27 cellular contexts compared by ENCODE assay signal in the genomic region with DNA sequence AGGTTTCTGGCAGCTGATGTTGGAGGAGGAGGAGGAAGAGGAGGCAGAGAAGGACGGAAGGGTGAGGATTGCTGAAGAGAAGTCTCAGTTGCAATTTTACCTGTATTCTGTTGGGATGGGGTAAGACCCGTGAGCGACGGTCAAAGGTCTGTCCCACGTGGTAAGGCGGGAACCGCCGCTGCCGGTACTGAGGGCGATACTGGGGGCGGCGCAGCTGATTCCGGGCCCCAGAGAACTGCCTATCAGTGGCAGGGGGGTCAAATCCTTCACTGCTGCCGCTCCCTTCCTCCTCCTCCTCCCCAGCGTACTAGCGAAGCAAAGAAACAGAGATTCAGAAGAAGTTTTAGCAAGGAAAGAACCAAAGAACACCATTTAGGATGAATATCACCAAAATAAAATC. TPM values are rescaled to one million over a fixed set of nuclear protein-coding genes. Genes with fewer than 3 reads are reported as not detected.
A peak's percentile ranks its signal among the peaks of the same experiment; 100 is the strongest.
DNase-seq lines count a peak whose midpoint lies in the region; ATAC-seq and TF ChIP-seq lines count a peak whose summit lies in the region.
"Had no signal": no experiment of that assay in that cellular context is flagged by ENCODE, and none has a peak within 500 bp of the region (broad histone marks: within the 10 kb centered on the region; RNA-seq: fewer than 3 reads in every experiment).

No MANE protein-coding gene starts in this region.

- peak overlapping the region; percentile 66 for H3K4me2 ChIP-seq in BLaER1
- H3K4me2 ChIP-seq: KMS-11, PC-9 had no signal

- 97% methylated on average over 16 of the region's 16 CpGs for WGBS in right cardiac atrium

- H4K20me1 ChIP-seq in BLaER1, result peaks cover 16% of the 10 kb centered on the region; the same call in 1 of the 2 replicates

- intact Hi-C loops in Right ventricle myocardium inferior (cut with DNase I) (no loop called here), right cardiac atrium (cut with DNase I) (no loop called here), gastrocnemius medialis (cut with DNase I; ENCODE audit: low total_unique reads) (no loop called here)

- ATAC-seq in Right ventricle myocardium inferior (no peak), right cardiac atrium (no peak), gastrocnemius medialis (no peak), GM21529 (IDR thresholded peaks at IDR 0.05; ENCODE audit: unreplicated experiment) (no peak)

- no peaks in the 10 kb centered on the region for H3K9me3 ChIP-seq in cardiac muscle cell (ENCODE audit: low read depth)
- no peaks in the 10 kb centered on the region for H3K9me3 ChIP-seq in BLaER1
- no peaks in the 10 kb centered on the region for H3K9me3 ChIP-seq in right cardiac atrium (ENCODE audit: control insufficient read depth, low read length)
- no peaks in the 10 kb centered on the region for H3K9me3 ChIP-seq in gastrocnemius medialis
- H3K9me3 ChIP-seq: HAP-1 had no signal

- no peak for TF ChIP-seq POLR2A in gastrocnemius medialis (IDR thresholded peaks at IDR 0.05)

- peak overlapping the region; percentile 36; the same call in 1 of the 2 replicates for H3K9ac ChIP-seq in BLaER1
- H3K9ac ChIP-seq: KMS-11 had no signal

- in situ Hi-C loops in gastrocnemius medialis (cut with MboI; ENCODE audit: low sequenced_read_pairs in 4 of 4), result loop anchor here in 3 of 4 donors (5.0 to 25.0 kb wide), 3 partner anchors 493 to 1077 kb away; a partner anchor contains a TSS

- no peak overlapping the region for H3K4me3 ChIP-seq in cardiac muscle cell
- H3K4me3 ChIP-seq in BLaER1, result 0 out of 2 replicates have a peak overlapping the region, but pooled peaks have one; percentile 1
- H3K4me3 ChIP-seq in right cardiac atrium (ENCODE audit: low read length), result no peak overlapping the region
- peak overlapping the region in 2 of 4 donors; percentile 31 to 99 for H3K4me3 ChIP-seq in gastrocnemius medialis
- H3K4me3 ChIP-seq: HAP-1, PC-9 had no signal

- H3K27ac ChIP-seq in cardiac muscle cell (peak overlapping the region; percentile 90), BLaER1 (peak overlapping the region; percentile 78), right cardiac atrium (ENCODE audit: low read length) (peak overlapping the region; percentile 5), gastrocnemius medialis (peak overlapping the region; percentile 97 to 100 (median 98))
- H3K27ac ChIP-seq: KMS-11, PC-9 had no signal

- H3K27me3 ChIP-seq in cardiac muscle cell, result no peaks in the 10 kb centered on the region
- no peaks in the 10 kb centered on the region for H3K27me3 ChIP-seq in BLaER1
- H3K27me3 ChIP-seq in right cardiac atrium (ENCODE audit: control insufficient read depth, insufficient read depth), result no peaks in the 10 kb centered on the region
- no peaks in the 10 kb centered on the region for H3K27me3 ChIP-seq in gastrocnemius medialis

- H3K4me1 ChIP-seq in cardiac muscle cell (ENCODE audit: low read depth), result peaks cover 13% of the 10 kb centered on the region
- H3K4me1 ChIP-seq in BLaER1, result peaks cover 32% of the 10 kb centered on the region
- no peaks in the 10 kb centered on the region for H3K4me1 ChIP-seq in right cardiac atrium (ENCODE audit: control insufficient read depth, insufficient read depth, low read length)
- H3K4me1 ChIP-seq in gastrocnemius medialis, result peaks cover 93 to 96% of the 10 kb centered on the region in 2 donors
- H3K4me1 ChIP-seq: HAP-1 had no signal

- H3K36me3 ChIP-seq in cardiac muscle cell (peaks cover 56% of the 10 kb centered on the region), BLaER1 (peaks cover 86% of the 10 kb centered on the region), gastrocnemius medialis (peaks cover 6 to 93% of the 10 kb centered on the region in 2 donors)

- DNase-seq in cardiac muscle cell (ENCODE audit: low read depth in 1 of 2, low spot score in 1 of 2), result no peak
- no peak for DNase-seq in Right ventricle myocardium inferior (ENCODE audit: missing footprints)
- peak in 1 of 3 donors; percentile 40 for DNase-seq in right cardiac atrium
- DNase-seq in gastrocnemius medialis, result no peak
- DNase-seq in NCI-H82 treated with DMSO at 0.1 percent for 48 hours (lab: John Stamatoyannopoulos, UW; ENCODE audit: unreplicated experiment), result no peak
- no peak for DNase-seq in middle frontal gyrus (ENCODE audit: extremely low spot score, low spot score)
- DNase-seq: 8988T; ACHN; CD4-positive, alpha-beta T cell; DMS53; GOT3; HFFc6; MM.1S; NCI-H1694; NCI-H2029 treated with DMSO at 0.1 percent for 48 hours; NCI-H446 treated with DMSO at 0.1 percent for 48 hours; NCI-H526; NCI-H82; PC-9; SHP77 had no signal

- TF ChIP-seq CTCF in cardiac muscle cell (IDR thresholded peaks at IDR 0.05; ENCODE audit: low read depth, low read length) (no peak), gastrocnemius medialis (IDR thresholded peaks at IDR 0.05 in 4 of 5, conservative IDR thresholded peaks at IDR 0.05 in 1 of 5) (no peak)

RNA-seq across cellular contexts. Expression of a gene that starts 13.3 kb away (rescaled TPM):
- total RNA-seq in cardiac muscle cell (142 and 173 TPM in 2 replicates), Right ventricle myocardium inferior (594 TPM), right cardiac atrium (100 to 1,000 TPM; 585 to 928 (median 744) TPM), gastrocnemius medialis (1,000 to 10,000 TPM; 3,451 to 6,393 (median 4,786) TPM)
- polyA plus RNA-seq in cardiac muscle cell (212 and 278 TPM in 2 replicates), right cardiac atrium (490 TPM)

RNA-seq across cellular contexts. Expression of a gene that starts 36.0 kb away (rescaled TPM):
- total RNA-seq in cardiac muscle cell (0.21 and 0.74 TPM in 2 replicates), Right ventricle myocardium inferior (not detected), right cardiac atrium (under 1 TPM in 1 of 4 donors, not detected in 3; 0.09 TPM), gastrocnemius medialis (under 1 TPM in 1 of 4 donors, not detected in 3; 0.12 TPM)
- polyA plus RNA-seq in cardiac muscle cell (0.65 and 2.3 TPM in 2 replicates), right cardiac atrium (0.02 TPM)
- total RNA-seq: CD4-positive, alpha-beta T cell; G401; SK-MEL-5 had no signal
- polyA plus RNA-seq: IgD-negative memory B cell had no signal

Comparison
In these comparisons a context has a peak if more than half of its experiments do, and no peak if none do; other contexts are left out.
1. H3K27ac ChIP-seq: peak in every context shown above with its lines; median percentile 98 in gastrocnemius medialis; 90 in cardiac muscle cell; 78 in BLaER1; 5 in right cardiac atrium.